ENCODE assay signal across 1 cellular context in the genomic region with DNA sequence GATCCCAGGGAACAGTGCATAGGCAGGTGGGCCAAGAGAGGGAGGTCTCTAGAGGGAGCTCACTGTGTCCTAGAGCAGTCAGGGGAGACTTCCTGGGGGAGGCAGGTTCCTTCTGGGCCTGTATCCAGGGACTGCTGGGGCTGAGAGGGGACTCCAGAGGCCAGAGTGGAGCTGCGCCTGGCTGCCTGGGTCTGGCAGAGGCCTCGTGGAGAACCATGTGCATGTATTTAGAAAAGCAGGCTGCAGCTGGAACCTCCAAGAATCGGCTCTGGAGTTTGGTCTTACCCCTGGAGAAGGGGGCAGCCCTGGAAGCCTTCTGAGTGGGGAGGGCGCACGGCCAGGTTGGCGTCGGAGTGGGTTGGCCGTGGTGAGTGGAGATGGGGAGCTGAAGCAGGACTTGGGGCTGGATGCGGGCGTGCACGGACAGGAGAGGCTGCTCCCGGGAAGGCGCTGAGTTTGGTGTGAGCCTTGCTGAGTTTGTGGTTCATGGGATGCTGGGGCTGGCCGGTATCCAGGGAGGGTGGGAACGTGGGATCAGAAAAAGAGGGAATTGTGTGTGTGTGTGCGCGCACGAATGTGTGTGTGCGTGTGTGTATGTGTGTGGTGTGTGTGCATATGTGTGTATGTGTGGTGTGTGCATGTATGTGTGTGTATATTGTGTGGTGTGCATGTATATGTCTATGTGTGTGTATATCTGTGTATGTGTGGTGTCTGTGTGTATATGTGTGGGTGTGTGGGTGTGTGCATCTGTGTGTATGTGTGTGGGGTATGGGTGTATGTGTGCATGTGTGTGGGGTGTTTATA.
TF ChIP-seq lines count a peak whose summit lies in the region.

No MANE protein-coding gene starts in this region.

TF ChIP-seq in K562, 482 proteins besides CTCF, POLR2A, EP300 and RAD21:
- TF ChIP-seq ZFP36 (IDR thresholded peaks at IDR 0.05; ENCODE audit: low read depth, low read length, partially characterized antibody) (peak; percentile 53), BRD4 (IDR thresholded peaks at IDR 0.05) (no peak), DMBX1 (CRISPR knock-in tag; IDR thresholded peaks at IDR 0.05; ENCODE audit: borderline replicate concordance) (no peak), EGR1 (conservative IDR thresholded peaks at IDR 0.05) (peak; percentile 45)
TF ChIP-seq in K562: peak in this region for 2.
